In genomic region chr6:16239798-16240123, GRCh38 we compare ENCODE assay signal across 8 cellular contexts. TPM values are rescaled to one million over a fixed set of nuclear protein-coding genes. Genes with fewer than 3 reads are reported as not detected.
A peak's percentile ranks its signal among the peaks of the same experiment; 100 is the strongest.
DNase-seq lines count a peak whose midpoint lies in the region; ATAC-seq, FAIRE-seq and TF ChIP-seq lines count a peak whose summit lies in the region.

No MANE protein-coding gene starts in this region.

- H3K36me3 ChIP-seq in right lobe of liver, result no peaks in the 10 kb centered on the region
- no peaks in the 10 kb centered on the region for H3K36me3 ChIP-seq in tibial artery

- WGBS in right lobe of liver (ENCODE audit: insufficient coverage, low coverage, low lambda C conversion rate, missing lambda C conversion rate), result 14% methylated on average over 5 of the region's 5 CpGs

- no peak for TF ChIP-seq CTCF in right lobe of liver (IDR thresholded peaks at IDR 0.05)
- no peak for TF ChIP-seq CTCF in tibial artery (IDR thresholded peaks at IDR 0.05)

- peak overlapping the region; percentile 76 for H3K4me3 Mint-ChIP-seq in activated naive CD4-positive, alpha-beta T cell treated with anti-CD3 and anti-CD28 coated beads for 36 hours
- H3K4me3 Mint-ChIP-seq in activated naive CD4-positive, alpha-beta T cell treated with anti-CD3 and anti-CD28 coated beads, Interleukin-2, amount 10 ng/mL, durations not matched to agents 7 days and 5 days, result no peak overlapping the region
- H3K4me3 Mint-ChIP-seq in activated naive CD8-positive, alpha-beta T cell treated with anti-CD3 and anti-CD28 coated beads, Interleukin-2, amount 10 ng/mL, durations not matched to agents 7 days and 5 days, result peak overlapping the region; percentile 94

- H3K4me3 ChIP-seq in right lobe of liver (peak overlapping the region in 2 of 3 donors; percentile 61 to 67), tibial artery (peak overlapping the region; percentile 85 to 89)

- peaks cover 18% of the 10 kb centered on the region for H3K4me1 Mint-ChIP-seq in activated naive CD4-positive, alpha-beta T cell treated with anti-CD3 and anti-CD28 coated beads for 36 hours (ENCODE audit: low read depth)
- H3K4me1 Mint-ChIP-seq in activated naive CD4-positive, alpha-beta T cell treated with anti-CD3 and anti-CD28 coated beads, Interleukin-2, amount 10 ng/mL, durations not matched to agents 7 days and 5 days, result peaks cover 32% of the 10 kb centered on the region
- H3K4me1 Mint-ChIP-seq in activated naive CD8-positive, alpha-beta T cell treated with anti-CD3 and anti-CD28 coated beads, Interleukin-2, amount 10 ng/mL, durations not matched to agents 7 days and 5 days, result peaks cover 30% of the 10 kb centered on the region

- H3K36me3 Mint-ChIP-seq in activated naive CD4-positive, alpha-beta T cell treated with anti-CD3 and anti-CD28 coated beads for 36 hours (ENCODE audit: low read depth), result no peaks in the 10 kb centered on the region
- H3K36me3 Mint-ChIP-seq in activated naive CD4-positive, alpha-beta T cell treated with anti-CD3 and anti-CD28 coated beads, Interleukin-2, amount 10 ng/mL, durations not matched to agents 7 days and 5 days, result no peaks in the 10 kb centered on the region
- peaks cover 2% of the 10 kb centered on the region for H3K36me3 Mint-ChIP-seq in activated naive CD8-positive, alpha-beta T cell treated with anti-CD3 and anti-CD28 coated beads, Interleukin-2, amount 10 ng/mL, durations not matched to agents 7 days and 5 days

- H3K4me1 ChIP-seq in right lobe of liver, result peaks cover 0 to 26% (median 3%) of the 10 kb centered on the region in 4 donors
- H3K4me1 ChIP-seq in tibial artery, result peaks cover 0 to 73% (median 51%) of the 10 kb centered on the region in 4 donors

- H3K27ac Mint-ChIP-seq in activated naive CD4-positive, alpha-beta T cell treated with anti-CD3 and anti-CD28 coated beads for 36 hours, result no peak overlapping the region
- no peak overlapping the region for H3K27ac Mint-ChIP-seq in activated naive CD4-positive, alpha-beta T cell treated with anti-CD3 and anti-CD28 coated beads, Interleukin-2, amount 10 ng/mL, durations not matched to agents 7 days and 5 days
- no peak overlapping the region for H3K27ac Mint-ChIP-seq in activated naive CD8-positive, alpha-beta T cell treated with anti-CD3 and anti-CD28 coated beads, Interleukin-2, amount 10 ng/mL, durations not matched to agents 7 days and 5 days

- H3K27me3 ChIP-seq in right lobe of liver (no peaks in the 10 kb centered on the region), tibial artery (no peaks in the 10 kb centered on the region)

- intact Hi-C loops in activated naive CD4-positive, alpha-beta T cell treated with anti-CD3 and anti-CD28 coated beads for 36 hours (cut with micrococcal nuclease), result loop anchor here (2.0 to 5.0 kb wide), 2 partner anchors 83 to 523 kb away; no protein-coding TSS in a partner anchor
- intact Hi-C loops in right lobe of liver (cut with DNase I) (loop anchor here in 1 of 2 donors (10.0 kb wide), 1 partner anchor 85 kb away; no protein-coding TSS in a partner anchor), tibial artery (cut with DNase I; ENCODE audit: low total_unique reads) (loop anchor here (5.0 kb wide), 1 partner anchor 83 kb away; no protein-coding TSS in a partner anchor)

- no peak for ATAC-seq in activated naive CD8-positive, alpha-beta T cell treated with anti-CD3 and anti-CD28 coated beads, Interleukin-2, amount 10 ng/mL, durations not matched to agents 7 days and 5 days (ENCODE audit: low read depth)
- ATAC-seq in right lobe of liver, result peak in 1 of 4 donors; percentile 85
- ATAC-seq in GM21786 (IDR thresholded peaks at IDR 0.05; ENCODE audit: unreplicated experiment), result no peak

- CTCF ChIA-PET in activated naive CD4-positive, alpha-beta T cell treated with anti-CD3 and anti-CD28 coated beads for 36 hours (lab: Charles Lee), result interaction anchor here (1.7 to 4.3 kb wide), 2 partner anchors 77 to 92 kb away, joined by 4 to 17 read pairs; no protein-coding TSS in a partner anchor
- CTCF ChIA-PET in activated naive CD4-positive, alpha-beta T cell treated with anti-CD3 and anti-CD28 coated beads, Interleukin-2, amount 10 ng/mL, durations not matched to agents 7 days and 5 days (lab: Charles Lee), result no interaction called here

- peaks cover 36% of the 10 kb centered on the region for H3K27me3 Mint-ChIP-seq in activated naive CD4-positive, alpha-beta T cell treated with anti-CD3 and anti-CD28 coated beads for 36 hours (ENCODE audit: low read depth)
- H3K27me3 Mint-ChIP-seq in activated naive CD4-positive, alpha-beta T cell treated with anti-CD3 and anti-CD28 coated beads, Interleukin-2, amount 10 ng/mL, durations not matched to agents 7 days and 5 days, result peaks cover 67% of the 10 kb centered on the region
- peaks cover 4% of the 10 kb centered on the region for H3K27me3 Mint-ChIP-seq in activated naive CD8-positive, alpha-beta T cell treated with anti-CD3 and anti-CD28 coated beads, Interleukin-2, amount 10 ng/mL, durations not matched to agents 7 days and 5 days

- no peaks in the 10 kb centered on the region for H3K9me3 Mint-ChIP-seq in activated naive CD4-positive, alpha-beta T cell treated with anti-CD3 and anti-CD28 coated beads for 36 hours
- no peaks in the 10 kb centered on the region for H3K9me3 Mint-ChIP-seq in activated naive CD4-positive, alpha-beta T cell treated with anti-CD3 and anti-CD28 coated beads, Interleukin-2, amount 10 ng/mL, durations not matched to agents 7 days and 5 days
- H3K9me3 Mint-ChIP-seq in activated naive CD8-positive, alpha-beta T cell treated with anti-CD3 and anti-CD28 coated beads, Interleukin-2, amount 10 ng/mL, durations not matched to agents 7 days and 5 days, result no peaks in the 10 kb centered on the region

- POLR2A ChIA-PET in activated naive CD8-positive, alpha-beta T cell treated with anti-CD3 and anti-CD28 coated beads, Interleukin-2, amount 10 ng/mL, durations not matched to agents 7 days and 5 days (lab: Charles Lee), result interaction anchor here (2.3 kb wide), 1 partner anchor 79 kb away, joined by 6 read pairs; no protein-coding TSS in a partner anchor

- no peak for FAIRE-seq in urothelium cell line (lab: Jason Lieb, UNC)

- H3K9me3 ChIP-seq in right lobe of liver (no peaks in the 10 kb centered on the region), tibial artery (no peaks in the 10 kb centered on the region)

- H3K27ac ChIP-seq in right lobe of liver, result peak overlapping the region in 2 of 3 donors; percentile 45 to 68
- peak overlapping the region; percentile 87 for H3K27ac ChIP-seq in tibial artery

- TF ChIP-seq POLR2A in right lobe of liver (IDR thresholded peaks at IDR 0.05), result no peak

- no peak for DNase-seq in activated naive CD4-positive, alpha-beta T cell treated with anti-CD3 and anti-CD28 coated beads for 36 hours
- DNase-seq in activated naive CD4-positive, alpha-beta T cell treated with anti-CD3 and anti-CD28 coated beads, Interleukin-2, amount 10 ng/mL, durations not matched to agents 7 days and 5 days, result no peak
- DNase-seq in activated naive CD8-positive, alpha-beta T cell treated with anti-CD3 and anti-CD28 coated beads, Interleukin-2, amount 10 ng/mL, durations not matched to agents 7 days and 5 days, result no peak
- DNase-seq in right lobe of liver, result peak in 2 of 3 donors; percentile 78 to 81
- DNase-seq in tibial artery, result peak in 1 of 2 donors; percentile 85
- no peak for DNase-seq in SW 1271 (lab: John Stamatoyannopoulos, UW)
- DNase-seq in urothelium cell line (ENCODE audit: low spot score), result no peak

RNA-seq across cellular contexts. Expression of gene GMPR, which starts 1.4 kb away (rescaled TPM):
- total RNA-seq in activated naive CD4-positive, alpha-beta T cell treated with anti-CD3 and anti-CD28 coated beads for 36 hours, result 1 to 10 TPM in 1 of 2 experiments, under 1 TPM in 1; 0.94 to 1.0 TPM
- 10 to 100 TPM; 11.0 to 14.0 TPM for total RNA-seq in activated naive CD8-positive, alpha-beta T cell treated with anti-CD3 and anti-CD28 coated beads, Interleukin-2, amount 10 ng/mL, durations not matched to agents 7 days and 5 days
- total RNA-seq in right lobe of liver, result 1 to 10 TPM; 3.7 to 6.5 (median 4.9) TPM

Comparison
In these comparisons a context has a peak if more than half of its experiments do, and no peak if none do; other contexts are left out.
1. DNase-seq: peak in right lobe of liver (2 of 3); none in activated naive CD4-positive, alpha-beta T cell treated with anti-CD3 and anti-CD28 coated beads for 36 hours (single experiment), activated naive CD4-positive, alpha-beta T cell treated with anti-CD3 and anti-CD28 coated beads, Interleukin-2, amount 10 ng/mL, durations not matched to agents 7 days and 5 days (single experiment), activated naive CD8-positive, alpha-beta T cell treated with anti-CD3 and anti-CD28 coated beads, Interleukin-2, amount 10 ng/mL, durations not matched to agents 7 days and 5 days (single experiment), SW 1271 (0 of 2) and urothelium cell line (single experiment).